17 cellular contexts compared by ENCODE assay signal in the genomic region with DNA sequence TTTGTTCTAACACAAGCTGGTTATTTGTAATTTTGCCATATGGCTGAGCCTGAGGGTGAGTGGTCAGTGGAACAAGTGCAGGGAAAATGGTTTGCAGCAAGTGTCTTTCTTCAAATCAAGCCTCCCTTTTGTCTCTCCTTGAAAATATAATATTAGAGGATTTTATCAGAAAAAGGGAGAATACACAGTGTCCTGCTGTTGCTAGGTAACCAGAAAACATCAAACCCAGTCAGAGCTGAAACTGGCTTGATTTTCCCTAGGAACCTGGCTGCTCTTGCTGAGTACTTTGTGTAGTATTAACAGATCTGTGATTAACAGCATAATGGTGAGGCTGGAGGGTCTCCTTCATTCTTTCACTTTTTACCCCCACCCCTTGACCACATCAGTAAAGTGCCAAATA.
DNase-seq lines count a peak whose midpoint lies in the region; ATAC-seq and TF ChIP-seq lines count a peak whose summit lies in the region.
"Had no signal": no experiment of that assay in that cellular context is flagged by ENCODE, and none has a peak within 500 bp of the region (broad histone marks: within the 10 kb centered on the region; RNA-seq: fewer than 3 reads in every experiment).

No MANE protein-coding gene starts in this region.

- TF ChIP-seq CTCF in retinal pigment epithelial cell (conservative IDR thresholded peaks at IDR 0.05; ENCODE audit: low read depth, low read length) = no peak

- ATAC-seq in SK-N-SH treated with all-trans-retinoic acid at 6 μM for 48 hours = peak; percentile 25; the same call in 2 of the 3 replicates
- ATAC-seq in GM21381 (IDR thresholded peaks at IDR 0.05; ENCODE audit: unreplicated experiment) = no peak
- ATAC-seq: activated naive CD4-positive, alpha-beta T cell treated with anti-CD3 and anti-CD28 coated beads, Interleukin-2, amount 50 U/mL, for 72 hours; lower lobe of right lung; natural killer cell; Panc1 had no signal

- DNase-seq in NCI-H2171 treated with DMSO at 0.1 percent for 48 hours (lab: John Stamatoyannopoulos, UW) (peak; percentile 35), NCI-H2171 (lab: John Stamatoyannopoulos, UW) (no peak), dermis microvascular lymphatic vessel endothelial cell (ENCODE audit: low read depth in 2 of 2) (peak; percentile 37 to 68), retinal pigment epithelial cell (ENCODE audit: low read depth) (peak; percentile 25), NCI-H187 (lab: John Stamatoyannopoulos, UW) (no peak), NCI-H1694 treated with DMSO at 0.1 percent for 48 hours (lab: John Stamatoyannopoulos, UW) (no peak)
- DNase-seq: activated CD4-positive, alpha-beta T cell treated with anti-CD3 and anti-CD28 coated beads, Interleukin-2, amount 50 U/mL, for 48 hours; activated T-cell treated with anti-CD3 and anti-CD28 coated beads, Interleukin-2, amount 50 U/mL, for 1 hour; KG1; lower lobe of right lung; natural killer cell; NCI-H1105; stimulated activated naive CD4-positive, alpha-beta T cell treated with Interleukin-2 at 50 U/mL for 16 hours had no signal

- no peak overlapping the region for H3K4me3 ChIP-seq in retinal pigment epithelial cell (ENCODE audit: low read length)
- H3K4me3 ChIP-seq: lower lobe of right lung had no signal

TF ChIP-seq in SK-N-SH treated with all-trans-retinoic acid at 6 μM for 48 hours, 23 proteins besides CTCF, POLR2A, EP300 and RAD21:
- TF ChIP-seq TCF4 (CRISPR knock-in tag; IDR thresholded peaks at IDR 0.05; ENCODE audit: borderline replicate concordance) = no peak
- TF ChIP-seq ESRRG (CRISPR knock-in tag; IDR thresholded peaks at IDR 0.05) = no peak
- TF ChIP-seq, protein P1, sequence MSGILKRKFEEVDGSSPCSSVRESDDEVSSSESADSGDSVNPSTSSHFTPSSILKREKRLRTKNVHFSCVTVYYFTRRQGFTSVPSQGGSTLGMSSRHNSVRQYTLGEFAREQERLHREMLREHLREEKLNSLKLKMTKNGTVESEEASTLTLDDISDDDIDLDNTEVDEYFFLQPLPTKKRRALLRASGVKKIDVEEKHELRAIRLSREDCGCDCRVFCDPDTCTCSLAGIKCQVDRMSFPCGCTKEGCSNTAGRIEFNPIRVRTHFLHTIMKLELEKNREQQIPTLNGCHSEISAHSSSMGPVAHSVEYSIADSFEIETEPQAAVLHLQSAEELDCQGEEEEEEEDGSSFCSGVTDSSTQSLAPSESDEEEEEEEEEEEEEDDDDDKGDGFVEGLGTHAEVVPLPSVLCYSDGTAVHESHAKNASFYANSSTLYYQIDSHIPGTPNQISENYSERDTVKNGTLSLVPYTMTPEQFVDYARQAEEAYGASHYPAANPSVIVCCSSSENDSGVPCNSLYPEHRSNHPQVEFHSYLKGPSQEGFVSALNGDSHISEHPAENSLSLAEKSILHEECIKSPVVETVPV (CRISPR knock-in tag; IDR thresholded peaks at IDR 0.05) = no peak
- TF ChIP-seq ARNTL (CRISPR knock-in tag; IDR thresholded peaks at IDR 0.05; ENCODE audit: borderline replicate concordance, low read depth) = no peak
- no peak for TF ChIP-seq ZFP30 (CRISPR knock-in tag; IDR thresholded peaks at IDR 0.05)
- no peak for TF ChIP-seq ZNF565 (CRISPR knock-in tag; conservative IDR thresholded peaks at IDR 0.05; ENCODE audit: low read depth)
- TF ChIP-seq PPARA (CRISPR knock-in tag; IDR thresholded peaks at IDR 0.05; ENCODE audit: borderline replicate concordance) = no peak
- no peak for TF ChIP-seq ISL1 (CRISPR knock-in tag; IDR thresholded peaks at IDR 0.05)
- no peak for TF ChIP-seq PATZ1 (CRISPR knock-in tag; IDR thresholded peaks at IDR 0.05; ENCODE audit: borderline replicate concordance)
- TF ChIP-seq BACH2 (CRISPR knock-in tag; IDR thresholded peaks at IDR 0.05; ENCODE audit: borderline replicate concordance) = no peak
- no peak for TF ChIP-seq ZFP3 (CRISPR knock-in tag; IDR thresholded peaks at IDR 0.05)
- TF ChIP-seq POU6F1 (CRISPR knock-in tag; IDR thresholded peaks at IDR 0.05; ENCODE audit: borderline replicate concordance, low read depth) = no peak
- TF ChIP-seq GLIS3 (CRISPR knock-in tag; IDR thresholded peaks at IDR 0.05) = no peak
- TF ChIP-seq, protein P2, sequence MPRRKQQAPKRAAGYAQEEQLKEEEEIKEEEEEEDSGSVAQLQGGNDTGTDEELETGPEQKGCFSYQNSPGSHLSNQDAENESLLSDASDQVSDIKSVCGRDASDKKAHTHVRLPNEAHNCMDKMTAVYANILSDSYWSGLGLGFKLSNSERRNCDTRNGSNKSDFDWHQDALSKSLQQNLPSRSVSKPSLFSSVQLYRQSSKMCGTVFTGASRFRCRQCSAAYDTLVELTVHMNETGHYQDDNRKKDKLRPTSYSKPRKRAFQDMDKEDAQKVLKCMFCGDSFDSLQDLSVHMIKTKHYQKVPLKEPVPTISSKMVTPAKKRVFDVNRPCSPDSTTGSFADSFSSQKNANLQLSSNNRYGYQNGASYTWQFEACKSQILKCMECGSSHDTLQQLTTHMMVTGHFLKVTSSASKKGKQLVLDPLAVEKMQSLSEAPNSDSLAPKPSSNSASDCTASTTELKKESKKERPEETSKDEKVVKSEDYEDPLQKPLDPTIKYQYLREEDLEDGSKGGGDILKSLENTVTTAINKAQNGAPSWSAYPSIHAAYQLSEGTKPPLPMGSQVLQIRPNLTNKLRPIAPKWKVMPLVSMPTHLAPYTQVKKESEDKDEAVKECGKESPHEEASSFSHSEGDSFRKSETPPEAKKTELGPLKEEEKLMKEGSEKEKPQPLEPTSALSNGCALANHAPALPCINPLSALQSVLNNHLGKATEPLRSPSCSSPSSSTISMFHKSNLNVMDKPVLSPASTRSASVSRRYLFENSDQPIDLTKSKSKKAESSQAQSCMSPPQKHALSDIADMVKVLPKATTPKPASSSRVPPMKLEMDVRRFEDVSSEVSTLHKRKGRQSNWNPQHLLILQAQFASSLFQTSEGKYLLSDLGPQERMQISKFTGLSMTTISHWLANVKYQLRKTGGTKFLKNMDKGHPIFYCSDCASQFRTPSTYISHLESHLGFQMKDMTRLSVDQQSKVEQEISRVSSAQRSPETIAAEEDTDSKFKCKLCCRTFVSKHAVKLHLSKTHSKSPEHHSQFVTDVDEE (CRISPR knock-in tag; IDR thresholded peaks at IDR 0.05) = no peak
- no peak for TF ChIP-seq ZNF70 (CRISPR knock-in tag; IDR thresholded peaks at IDR 0.05)
- TF ChIP-seq CSDC2 (CRISPR knock-in tag; IDR thresholded peaks at IDR 0.05) = no peak
- no peak for TF ChIP-seq RARB (CRISPR knock-in tag; IDR thresholded peaks at IDR 0.05)
- TF ChIP-seq ZNF8 (CRISPR knock-in tag; IDR thresholded peaks at IDR 0.05) = no peak
- no peak for TF ChIP-seq SNAI2 (CRISPR knock-in tag; IDR thresholded peaks at IDR 0.05)
- TF ChIP-seq TOX (CRISPR knock-in tag; IDR thresholded peaks at IDR 0.05; ENCODE audit: borderline replicate concordance) = no peak

Comparison
In these comparisons a context has a peak if more than half of its experiments do, and no peak if none do; other contexts are left out.
1. DNase-seq: peak in NCI-H2171 treated with DMSO at 0.1 percent for 48 hours (single experiment), dermis microvascular lymphatic vessel endothelial cell (2 of 2) and retinal pigment epithelial cell (single experiment); none in NCI-H2171 (single experiment), NCI-H187 (0 of 2) and NCI-H1694 treated with DMSO at 0.1 percent for 48 hours (single experiment).